In the genomic region with DNA sequence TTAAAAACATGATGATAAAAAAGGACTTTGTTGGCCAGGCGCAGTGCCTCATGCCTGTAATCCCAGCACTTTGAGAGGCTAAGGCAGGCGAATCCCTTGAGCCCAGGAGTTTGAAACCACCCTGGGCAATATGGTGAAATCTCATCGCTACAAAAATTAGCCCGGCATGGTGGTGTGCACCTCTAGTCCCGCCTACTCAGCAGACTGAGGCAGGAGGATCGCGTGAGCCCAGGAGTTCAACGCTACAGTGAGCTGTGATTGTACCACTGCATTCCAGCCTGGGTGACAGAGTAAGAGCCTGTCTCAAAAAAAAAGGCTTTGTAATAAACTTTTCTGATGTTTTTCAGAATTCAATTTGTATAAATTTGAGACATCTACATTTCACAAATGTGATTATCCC, we compare ENCODE assay signal across 9 cellular contexts.
DNase-seq lines count a peak whose midpoint lies in the region; ATAC-seq lines count a peak whose summit lies in the region.
"Had no signal": no experiment of that assay in that cellular context is flagged by ENCODE, and none has a peak within 500 bp of the region (broad histone marks: within the 10 kb centered on the region; RNA-seq: fewer than 3 reads in every experiment).

No MANE protein-coding gene starts in this region.

- H3K27me3 Mint-ChIP-seq in effector memory CD8-positive, alpha-beta T cell: no peaks in the 10 kb centered on the region

- peak overlapping the region; percentile 78 to 83 for H3K27ac Mint-ChIP-seq in activated naive CD4-positive, alpha-beta T cell treated with anti-CD3 and anti-CD28 coated beads, Interleukin-2, amount 50 U/mL, for 72 hours
- H3K27ac Mint-ChIP-seq in effector memory CD8-positive, alpha-beta T cell: peak overlapping the region; percentile 94 to 96

- H3K4me1 ChIP-seq in subcutaneous abdominal adipose tissue (ENCODE audit: control insufficient read depth in 5 of 5, insufficient read depth in 5 of 5, low read length in 5 of 5): peaks cover 5 to 69% (median 37%) of the 10 kb centered on the region in 5 donors

- no peaks in the 10 kb centered on the region for H3K36me3 Mint-ChIP-seq in activated naive CD4-positive, alpha-beta T cell treated with anti-CD3 and anti-CD28 coated beads, Interleukin-2, amount 50 U/mL, for 72 hours
- H3K36me3 Mint-ChIP-seq in effector memory CD8-positive, alpha-beta T cell (ENCODE audit: insufficient read depth): peaks cover 18% of the 10 kb centered on the region

- H3K9me3 Mint-ChIP-seq in activated naive CD4-positive, alpha-beta T cell treated with anti-CD3 and anti-CD28 coated beads, Interleukin-2, amount 50 U/mL, for 72 hours: no peaks in the 10 kb centered on the region
- no peaks in the 10 kb centered on the region for H3K9me3 Mint-ChIP-seq in effector memory CD8-positive, alpha-beta T cell

- H3K4me3 Mint-ChIP-seq in effector memory CD8-positive, alpha-beta T cell: peak overlapping the region; percentile 70 to 75

- H3K4me1 Mint-ChIP-seq in effector memory CD8-positive, alpha-beta T cell (ENCODE audit: low read depth in 2 of 2): peaks cover 56 to 65% of the 10 kb centered on the region in 2 donors

- DNase-seq in activated naive CD4-positive, alpha-beta T cell treated with anti-CD3 and anti-CD28 coated beads, Interleukin-2, amount 50 U/mL, for 72 hours (ENCODE audit: low spot score in 2 of 2): no peak
- DNase-seq in activated naive CD4-positive, alpha-beta T cell treated with Interleukin-2 at 50 U/mL for 16 hours: no peak
- DNase-seq in effector memory CD8-positive, alpha-beta T cell: no peak
- DNase-seq in LoVo (ENCODE audit: low spot score): no peak
- DNase-seq in stimulated activated naive CD4-positive, alpha-beta T cell (lab: John Stamatoyannopoulos, UW): no peak
- DNase-seq: mucosa of descending colon had no signal

- H3K27me3 ChIP-seq in subcutaneous abdominal adipose tissue (ENCODE audit: control insufficient read depth in 5 of 5, insufficient read depth in 4 of 5, low read length in 5 of 5): no peaks in the 10 kb centered on the region

- H3K4me3 ChIP-seq in subcutaneous abdominal adipose tissue (ENCODE audit: low read depth in 1 of 5, low read length in 5 of 5): no peak overlapping the region
- H3K4me3 ChIP-seq: mucosa of descending colon had no signal

- peak overlapping the region; percentile 23 for H3K27ac ChIP-seq in subcutaneous abdominal adipose tissue (ENCODE audit: low read depth, low read length)

- no peak overlapping the region for H3K9ac ChIP-seq in subcutaneous abdominal adipose tissue (ENCODE audit: low read length in 5 of 5)

- no peaks in the 10 kb centered on the region for H3K36me3 ChIP-seq in subcutaneous abdominal adipose tissue (ENCODE audit: control insufficient read depth in 5 of 5, insufficient read depth in 5 of 5, low read length in 5 of 5)

- no peaks in the 10 kb centered on the region for H3K9me3 ChIP-seq in subcutaneous abdominal adipose tissue (ENCODE audit: control insufficient read depth in 5 of 5, low read length in 5 of 5)
- H3K9me3 ChIP-seq: mucosa of descending colon had no signal

- no peak for ATAC-seq in activated naive CD4-positive, alpha-beta T cell treated with anti-CD3 and anti-CD28 coated beads, Interleukin-2, amount 50 U/mL, for 72 hours
- peak; percentile 21 for ATAC-seq in HG03175 (IDR thresholded peaks at IDR 0.05; ENCODE audit: unreplicated experiment)
- ATAC-seq in effector memory CD8-positive, alpha-beta T cell (replicated peaks): no peak
- ATAC-seq in GM19023 (IDR thresholded peaks at IDR 0.05; ENCODE audit: unreplicated experiment): no peak
